8 cellular contexts compared by ENCODE assay signal in the genomic region with DNA sequence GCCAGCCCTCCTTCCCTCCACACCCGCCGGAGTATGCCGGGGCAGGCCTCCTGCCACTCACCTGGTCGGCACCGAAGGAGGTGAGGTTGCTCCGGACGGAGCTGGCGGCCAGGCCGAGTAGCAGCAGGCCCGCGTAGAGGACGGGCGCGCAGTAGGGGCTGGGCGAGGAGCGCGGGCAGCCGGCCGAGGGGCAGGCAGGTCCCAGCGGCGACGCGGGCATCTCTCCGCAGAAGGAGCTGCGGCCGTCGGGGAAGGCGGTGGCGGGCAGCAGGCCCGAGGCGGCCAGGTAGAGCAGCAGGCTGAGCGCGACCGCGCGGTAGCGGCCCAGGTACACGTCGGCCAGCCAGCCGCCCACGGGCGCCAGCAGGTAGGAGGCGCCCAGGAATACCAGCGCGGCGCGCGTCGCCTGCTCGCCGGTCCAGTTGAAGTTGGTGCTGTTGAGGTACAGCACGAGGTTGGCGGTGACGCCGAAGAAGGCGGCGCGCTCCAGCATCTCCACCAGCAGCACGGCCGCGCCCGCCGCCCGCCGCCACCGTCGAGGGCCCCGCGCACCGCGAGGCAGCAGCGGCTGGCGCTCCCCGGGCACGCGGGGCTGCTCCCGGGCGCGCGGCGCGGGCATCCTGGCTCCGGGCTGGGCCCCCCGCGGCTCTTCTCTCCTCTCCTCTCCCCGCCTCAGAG. TPM values are rescaled to one million over a fixed set of nuclear protein-coding genes. Genes with fewer than 3 reads are reported as not detected.
DNase-seq lines count a peak whose midpoint lies in the region; ATAC-seq and TF ChIP-seq lines count a peak whose summit lies in the region.

No MANE protein-coding gene starts in this region.

- POLR2A ChIA-PET in activated CD8-positive, alpha-beta T cell treated with anti-CD3 and anti-CD28 coated beads, Interleukin-2, amount 10 ng/mL, durations not matched to agents 7 days and 5 days (lab: Charles Lee) = interaction anchor here (0.6 to 0.8 kb wide), 4 partner anchors 8 to 23 kb away, joined by 3 to 4 read pairs (median 4); no protein-coding TSS in a partner anchor

- H3K36me3 Mint-ChIP-seq in activated CD8-positive, alpha-beta T cell treated with anti-CD3 and anti-CD28 coated beads, Interleukin-2, amount 10 ng/mL, durations not matched to agents 7 days and 5 days (ENCODE audit: low read depth) = no peaks in the 10 kb centered on the region
- H3K36me3 Mint-ChIP-seq in progenitor cell of endocrine pancreas (ENCODE audit: insufficient read depth) = no peaks in the 10 kb centered on the region

- no CpG with 5 or more reads among the region's 86 CpGs for WGBS in iPS DF 6.9 (ENCODE audit: insufficient coverage, insufficient read length)
- WGBS in spleen, 5 donors = 4 to 16% (median 9%) methylated on average over 36 to 86 of the region's 86 CpGs

- peaks cover 23% of the 10 kb centered on the region for H3K4me1 Mint-ChIP-seq in activated CD8-positive, alpha-beta T cell treated with anti-CD3 and anti-CD28 coated beads, Interleukin-2, amount 10 ng/mL, durations not matched to agents 7 days and 5 days (ENCODE audit: low read depth)
- H3K4me1 Mint-ChIP-seq in progenitor cell of endocrine pancreas (ENCODE audit: low read depth) = peaks cover 17% of the 10 kb centered on the region

- intact Hi-C loops in spleen (cut with DNase I; ENCODE audit: low total_unique reads) = no loop called here

- TF ChIP-seq POLR2A in GM15510 (IDR thresholded peaks at IDR 0.05; ENCODE audit: borderline replicate concordance, extremely low read depth, insufficient read length) (peak; percentile 53), spleen (IDR thresholded peaks at IDR 0.05) (no peak)

- no peaks in the 10 kb centered on the region for H3K9me3 Mint-ChIP-seq in activated CD8-positive, alpha-beta T cell treated with anti-CD3 and anti-CD28 coated beads, Interleukin-2, amount 10 ng/mL, durations not matched to agents 7 days and 5 days (ENCODE audit: insufficient read depth)
- H3K9me3 Mint-ChIP-seq in progenitor cell of endocrine pancreas (ENCODE audit: low read depth) = no peaks in the 10 kb centered on the region

- TF ChIP-seq CTCF in spleen (IDR thresholded peaks at IDR 0.05 in 8 of 11, conservative IDR thresholded peaks at IDR 0.05 in 3 of 11) (no peak), progenitor cell of endocrine pancreas (IDR thresholded peaks at IDR 0.05; ENCODE audit: unreplicated experiment) (no peak)

- H3K4me3 ChIP-seq in iPS DF 6.9 (ENCODE audit: low read length) (peak overlapping the region; percentile 59; the same call in 1 of the 2 replicates), spleen (peak overlapping the region; percentile 41 to 88 (median 66))

- H3K36me3 ChIP-seq in iPS DF 6.9 (ENCODE audit: control insufficient read depth, insufficient read depth, low read length) (no peaks in the 10 kb centered on the region), spleen (peaks cover 0 to 29% (median 10%) of the 10 kb centered on the region in 6 donors)

- H3K27ac Mint-ChIP-seq in activated CD8-positive, alpha-beta T cell treated with anti-CD3 and anti-CD28 coated beads, Interleukin-2, amount 10 ng/mL, durations not matched to agents 7 days and 5 days = no peak overlapping the region
- no peak overlapping the region for H3K27ac Mint-ChIP-seq in progenitor cell of endocrine pancreas

- CTCF ChIA-PET in activated CD8-positive, alpha-beta T cell treated with anti-CD3 and anti-CD28 coated beads, Interleukin-2, amount 10 ng/mL, durations not matched to agents 7 days and 5 days (lab: Charles Lee) = interaction anchor here (1.0 to 1.4 kb wide), 3 partner anchors 19 to 236 kb away, joined by 3 to 4 read pairs (median 4); no protein-coding TSS in a partner anchor

- H3K4me3 Mint-ChIP-seq in activated CD8-positive, alpha-beta T cell treated with anti-CD3 and anti-CD28 coated beads, Interleukin-2, amount 10 ng/mL, durations not matched to agents 7 days and 5 days = no peak overlapping the region
- H3K4me3 Mint-ChIP-seq in progenitor cell of endocrine pancreas (ENCODE audit: low read depth) = no peak overlapping the region

- peak; percentile 58 for ATAC-seq in activated CD8-positive, alpha-beta T cell treated with anti-CD3 and anti-CD28 coated beads, Interleukin-2, amount 10 ng/mL, durations not matched to agents 7 days and 5 days
- ATAC-seq in GM21825 (IDR thresholded peaks at IDR 0.05; ENCODE audit: unreplicated experiment) = no peak

- H3K4me1 ChIP-seq in iPS DF 6.9 (ENCODE audit: control insufficient read depth, insufficient read depth, low read length) = no peaks in the 10 kb centered on the region; the same call in 1 of the 2 replicates
- H3K4me1 ChIP-seq in spleen = peaks cover 15 to 95% (median 69%) of the 10 kb centered on the region in 6 donors

- peaks cover 19% of the 10 kb centered on the region for H3K27me3 Mint-ChIP-seq in activated CD8-positive, alpha-beta T cell treated with anti-CD3 and anti-CD28 coated beads, Interleukin-2, amount 10 ng/mL, durations not matched to agents 7 days and 5 days (ENCODE audit: low read depth)
- H3K27me3 Mint-ChIP-seq in progenitor cell of endocrine pancreas = peaks cover 57% of the 10 kb centered on the region

- DNase-seq in activated CD8-positive, alpha-beta T cell treated with anti-CD3 and anti-CD28 coated beads, Interleukin-2, amount 10 ng/mL, durations not matched to agents 7 days and 5 days = peak; percentile 35
- DNase-seq in iPS DF 6.9 (ENCODE audit: low read depth, low spot score) (no peak), spleen (peak; percentile 91), SW480 (ENCODE audit: low spot score) (no peak), anterior cingulate cortex (lab: John Stamatoyannopoulos, UW) (no peak), progenitor cell of endocrine pancreas (ENCODE audit: low spot score, unreplicated experiment) (no peak)

- H3K27me3 ChIP-seq in iPS DF 6.9 (ENCODE audit: control insufficient read depth, insufficient read depth, low read length) (no peaks in the 10 kb centered on the region), spleen (replicated peaks in 1 of 7) (peaks cover 0 to 6% (median 0%) of the 10 kb centered on the region in 7 donors)

- H3K9me3 ChIP-seq in iPS DF 6.9 (ENCODE audit: control insufficient read depth, insufficient read depth, low read length) (no peaks in the 10 kb centered on the region), spleen (no peaks in the 10 kb centered on the region)

- H3K27ac ChIP-seq in iPS DF 6.9 (ENCODE audit: low read length) = no peak overlapping the region
- H3K27ac ChIP-seq in spleen = peak overlapping the region in 7 of 8 donors; percentile 90 to 98 (median 93)

RNA-seq across cellular contexts. Expression of gene SLC15A3, which starts 0.9 kb away (rescaled TPM):
- 1 to 10 TPM; 2.0 to 2.2 TPM for total RNA-seq in activated CD8-positive, alpha-beta T cell treated with anti-CD3 and anti-CD28 coated beads, Interleukin-2, amount 10 ng/mL, durations not matched to agents 7 days and 5 days
- total RNA-seq in spleen (100 to 1,000 TPM in 4 of 7 donors, 10 to 100 TPM in 3; 62.9 to 133 (median 114) TPM), progenitor cell of endocrine pancreas (4.8 and 6.2 TPM in 2 replicates)
- polyA plus RNA-seq in spleen = 100 to 1,000 TPM in 2 of 3 donors, 10 to 100 TPM in 1; 83.8 to 139 (median 115) TPM

RNA-seq across cellular contexts. Expression of gene CD6, which starts 20.4 kb away (rescaled TPM):
- 100 to 1,000 TPM; 214 to 222 TPM for total RNA-seq in activated CD8-positive, alpha-beta T cell treated with anti-CD3 and anti-CD28 coated beads, Interleukin-2, amount 10 ng/mL, durations not matched to agents 7 days and 5 days
- total RNA-seq in spleen (10 to 100 TPM; 13.4 to 47.6 (median 31.4) TPM), progenitor cell of endocrine pancreas (0.55 and 0.62 TPM in 2 replicates)
- polyA plus RNA-seq in spleen = 10 to 100 TPM; 10.9 to 21.8 (median 20.3) TPM

RNA-seq across cellular contexts. Expression of gene TMEM132A, which starts 26.8 kb away (rescaled TPM):
- under 1 TPM; 0.37 to 0.47 TPM for total RNA-seq in activated CD8-positive, alpha-beta T cell treated with anti-CD3 and anti-CD28 coated beads, Interleukin-2, amount 10 ng/mL, durations not matched to agents 7 days and 5 days
- 10 to 100 TPM in 4 of 7 donors, 1 to 10 TPM in 3; 5.6 to 15.6 (median 13.0) TPM for total RNA-seq in spleen
- 10 to 100 TPM in 1 of 3 donors, 1 to 10 TPM in 2; 5.7 to 11.4 (median 7.1) TPM for polyA plus RNA-seq in spleen
- total RNA-seq in progenitor cell of endocrine pancreas = 261 and 292 TPM in 2 replicates

RNA-seq across cellular contexts. Expression of gene TMEM109, which starts 37.1 kb away (rescaled TPM):
- 100 to 1,000 TPM; 136 to 139 TPM for total RNA-seq in activated CD8-positive, alpha-beta T cell treated with anti-CD3 and anti-CD28 coated beads, Interleukin-2, amount 10 ng/mL, durations not matched to agents 7 days and 5 days
- total RNA-seq in spleen = 100 to 1,000 TPM in 6 of 7 donors, 10 to 100 TPM in 1; 82.1 to 125 (median 109) TPM
- polyA plus RNA-seq in spleen = 10 to 100 TPM; 53.6 to 84.7 (median 84.5) TPM
- total RNA-seq in progenitor cell of endocrine pancreas = 45.7 and 48.7 TPM in 2 replicates

RNA-seq across cellular contexts. Expression of gene PRPF19, which starts 44.7 kb away (rescaled TPM):
- 100 to 1,000 TPM; 161 TPM for total RNA-seq in activated CD8-positive, alpha-beta T cell treated with anti-CD3 and anti-CD28 coated beads, Interleukin-2, amount 10 ng/mL, durations not matched to agents 7 days and 5 days
- total RNA-seq in spleen (10 to 100 TPM; 58.7 to 81.1 (median 73.4) TPM), progenitor cell of endocrine pancreas (102 and 111 TPM in 2 replicates)
- polyA plus RNA-seq in spleen = 10 to 100 TPM; 65.2 to 76.7 (median 66.4) TPM

Comparison
In these comparisons a context has a peak if more than half of its experiments do, and no peak if none do; other contexts are left out.
1. DNase-seq: peak in activated CD8-positive, alpha-beta T cell treated with anti-CD3 and anti-CD28 coated beads, Interleukin-2, amount 10 ng/mL, durations not matched to agents 7 days and 5 days (single experiment) and spleen (single experiment); none in iPS DF 6.9 (single experiment), SW480 (single experiment), anterior cingulate cortex (0 of 58) and progenitor cell of endocrine pancreas (single experiment).
2. RNA of gene TMEM132A, which starts 26.8 kb away (total RNA-seq): 261 to 292 TPM in progenitor cell of endocrine pancreas; 5.6 to 15.6 TPM in spleen and 0.37 to 0.47 TPM in activated CD8-positive, alpha-beta T cell treated with anti-CD3 and anti-CD28 coated beads, Interleukin-2, amount 10 ng/mL, durations not matched to agents 7 days and 5 days; every median in the first group is over 10 times any median in the second.